29 cellular contexts compared by ENCODE assay signal in genomic region chr1:234752927-234753326, GRCh38.
"Had no signal": no experiment of that assay in that cellular context is flagged by ENCODE, and none has a peak within 500 bp of the region (broad histone marks: within the 10 kb centered on the region; RNA-seq: fewer than 3 reads in every experiment).

No MANE protein-coding gene starts in this region.

- H3K4me1 ChIP-seq: lower lobe of right lung, prostate gland had no signal

- H3K9me3 ChIP-seq: heart left ventricle, left lung, lower lobe of right lung, ovary, prostate gland, suprapubic skin, thoracic aorta, tibial artery, upper lobe of right lung had no signal

- ATAC-seq: heart left ventricle; left colon; left lung; lower lobe of right lung; natural killer cell; right cardiac atrium; stimulated activated memory B cell treated with anti-CD40 and anti-IgM and Interleukin-4, amounts not matched to agents 10 μg/mL and 1 μg/mL and 100 μg/mL, for 72 hours; upper lobe of right lung had no signal

- H3K27ac ChIP-seq: heart left ventricle, left lung, lower lobe of right lung, ovary, prostate gland, suprapubic skin, thoracic aorta, tibial artery, upper lobe of right lung had no signal

- H3K9me3 Mint-ChIP-seq: immature natural killer cell; naive B cell; natural killer cell; stimulated activated memory B cell treated with anti-CD40 and anti-IgM and Interleukin-4, amounts not matched to agents 10 μg/mL and 1 μg/mL and 100 μg/mL, for 72 hours had no signal

- H3K27ac Mint-ChIP-seq: immature natural killer cell; naive B cell; natural killer cell; stimulated activated memory B cell treated with anti-CD40 and anti-IgM and Interleukin-4, amounts not matched to agents 10 μg/mL and 1 μg/mL and 100 μg/mL, for 72 hours had no signal

- H3K4me2 ChIP-seq: smooth muscle cell had no signal

- H3K4me1 Mint-ChIP-seq: stimulated activated memory B cell treated with anti-CD40 and anti-IgM and Interleukin-4, amounts not matched to agents 10 μg/mL and 1 μg/mL and 100 μg/mL, for 72 hours had no signal

- H3K36me3 ChIP-seq: heart left ventricle, left lung, lower lobe of right lung, ovary, prostate gland, suprapubic skin, thoracic aorta, tibial artery, upper lobe of right lung had no signal

- DNase-seq: heart left ventricle; hypothalamus; immature natural killer cell; kidney; left colon; left lung; lower lobe of right lung; mammary epithelial cell; mesenchymal stem cell; naive B cell; natural killer cell; ovary; retina; right cardiac atrium; stimulated activated CD4-positive, alpha-beta T cell treated with anti-CD3 and anti-CD28 coated beads, Interleukin-1b, Interleukin-23, amount 100 ng/mL, for 48 hours; stimulated activated CD4-positive, alpha-beta T cell treated with anti-CD3 and anti-CD28 coated beads, Interleukin-2, amount 100 ng/mL, for 48 hours; stimulated activated CD4-positive, alpha-beta T cell treated with anti-CD3 and anti-CD28 coated beads, Interleukin-4, amount 100 ng/mL, for 4 hours; stimulated activated CD8-positive, alpha-beta memory T cell treated with anti-CD3 and anti-CD28 coated beads, Interleukin-4, amount 100 ng/mL, for 48 hours; stimulated activated naive CD4-positive, alpha-beta T cell treated with Interleukin-2 at 50 U/mL for 16 hours; trophoblast cell; upper lobe of right lung had no signal

- H3K27me3 ChIP-seq: heart left ventricle, left lung, ovary, suprapubic skin, tibial artery, upper lobe of right lung had no signal

- H3K4me3 ChIP-seq: heart left ventricle, left lung, lower lobe of right lung, ovary, prostate gland, smooth muscle cell, suprapubic skin, thoracic aorta, tibial artery, upper lobe of right lung had no signal

- H3K27me3 Mint-ChIP-seq: stimulated activated memory B cell treated with anti-CD40 and anti-IgM and Interleukin-4, amounts not matched to agents 10 μg/mL and 1 μg/mL and 100 μg/mL, for 72 hours had no signal

- FAIRE-seq: islet of Langerhans, kidney, urothelium cell line had no signal

- H3K36me3 Mint-ChIP-seq: immature natural killer cell; naive B cell; natural killer cell; stimulated activated memory B cell treated with anti-CD40 and anti-IgM and Interleukin-4, amounts not matched to agents 10 μg/mL and 1 μg/mL and 100 μg/mL, for 72 hours had no signal

- H3K4me3 Mint-ChIP-seq: immature natural killer cell; naive B cell; natural killer cell; stimulated activated memory B cell treated with anti-CD40 and anti-IgM and Interleukin-4, amounts not matched to agents 10 μg/mL and 1 μg/mL and 100 μg/mL, for 72 hours had no signal
